Comparison of ENCODE assay signal across 22 cellular contexts in genomic region chr2:64847930-64848329, GRCh38.
DNase-seq lines count a peak whose midpoint lies in the region; ATAC-seq and TF ChIP-seq lines count a peak whose summit lies in the region.
"Had no signal": no experiment of that assay in that cellular context is flagged by ENCODE, and none has a peak within 500 bp of the region (broad histone marks: within the 10 kb centered on the region; RNA-seq: fewer than 3 reads in every experiment).

No MANE protein-coding gene starts in this region.

- dilution Hi-C loops in mammary epithelial cell (cut with HindIII; ENCODE audit: low sequenced_read_pairs) = loop anchor here (5.0 kb wide), 1 partner anchor 181 kb away; no protein-coding TSS in a partner anchor

- H3K23me2 ChIP-seq in H9 (ENCODE audit: insufficient read length, low read depth, low read length, poor library complexity, severe bottlenecking) = no peaks in the 10 kb centered on the region

- no peak overlapping the region for H3K4me2 ChIP-seq in H9 (ENCODE audit: insufficient read depth, insufficient read length, low read length)
- peak overlapping the region; percentile 71 for H3K4me2 ChIP-seq in mammary epithelial cell (ENCODE audit: insufficient read depth, low read depth, low read length)
- no peak overlapping the region for H3K4me2 ChIP-seq in mesendoderm (ENCODE audit: low read length)
- H3K4me2 ChIP-seq: KMS-11 had no signal

- H3K79me2 ChIP-seq in H9 (ENCODE audit: insufficient read depth, low read length) (no peaks in the 10 kb centered on the region), mammary epithelial cell (ENCODE audit: insufficient read depth, low read length) (no peaks in the 10 kb centered on the region), mesendoderm (ENCODE audit: control insufficient read depth, insufficient read depth, low read length) (no peaks in the 10 kb centered on the region)

- H3K9me3 ChIP-seq in H9 (ENCODE audit: control insufficient read depth, low read depth, low read length) (no peaks in the 10 kb centered on the region), mammary epithelial cell (replicated peaks; ENCODE audit: insufficient read depth, low read length) (no peaks in the 10 kb centered on the region)
- H3K9me3 ChIP-seq: HAP-1, Peyer's patch had no signal

- intact Hi-C loops in mammary epithelial cell (cut with micrococcal nuclease) = no loop called here

- H4K8ac ChIP-seq in H9 (replicated peaks; ENCODE audit: insufficient read length, low read depth, low read length) (no peak overlapping the region), mesendoderm (ENCODE audit: low read depth, low read length) (no peak overlapping the region)

- H2AFZ ChIP-seq in H9 (ENCODE audit: low read length) = no peak overlapping the region
- peak overlapping the region; percentile 91 for H2AFZ ChIP-seq in mammary epithelial cell (ENCODE audit: low read depth, low read length)

- H4K5ac ChIP-seq in H9 (ENCODE audit: insufficient read length, low read depth, low read length) (no peak overlapping the region), mesendoderm (ENCODE audit: low read length) (no peak overlapping the region)

- in situ Hi-C loops in mammary epithelial cell (cut with MboI; ENCODE audit: low sequenced_read_pairs in 2 of 2) = no loop called here
- in situ Hi-C loops in KBM-7 (cut with MboI; ENCODE audit: low pct_unique_long_range_greater_than_20kb, low sequenced_read_pairs) = no loop called here

- H3K56ac ChIP-seq in H9 (ENCODE audit: insufficient read length, low read depth, low read length) = no peak overlapping the region
- no peak overlapping the region for H3K56ac ChIP-seq in mesendoderm (ENCODE audit: low read length)

- H2AK5ac ChIP-seq in H9 (ENCODE audit: insufficient read length, low read length) (no peak overlapping the region), mesendoderm (ENCODE audit: low read length) (no peak overlapping the region)

- H3K14ac ChIP-seq in H9 (ENCODE audit: insufficient read depth, low read length) = no peak overlapping the region

- H3K27ac ChIP-seq in H9 (ENCODE audit: insufficient read length, low read depth, low read length) = no peak overlapping the region
- peak overlapping the region; percentile 23 for H3K27ac ChIP-seq in mammary epithelial cell (ENCODE audit: insufficient read depth, low read depth, low read length)
- H3K27ac ChIP-seq in mesendoderm (ENCODE audit: low read depth, low read length) = no peak overlapping the region
- H3K27ac ChIP-seq: C4-2B, KMS-11, Peyer's patch had no signal

- H2BK12ac ChIP-seq in H9 (ENCODE audit: insufficient read length, low read depth, low read length) = no peak overlapping the region

- H3K27me3 ChIP-seq in H9 (ENCODE audit: insufficient read depth, low read length) = no peaks in the 10 kb centered on the region
- H3K27me3 ChIP-seq in mammary epithelial cell (ENCODE audit: insufficient read depth, low read length) = no peaks in the 10 kb centered on the region
- no peaks in the 10 kb centered on the region for H3K27me3 ChIP-seq in mesendoderm (ENCODE audit: insufficient read depth, low read length, poor library complexity)
- H3K27me3 ChIP-seq: Peyer's patch had no signal

- H3K18ac ChIP-seq in H9 (ENCODE audit: insufficient read length, low read depth, low read length) (no peak overlapping the region), mesendoderm (ENCODE audit: low read length) (no peak overlapping the region)

- H3K4me3 ChIP-seq in mammary epithelial cell (replicated peaks in 1 of 3; ENCODE audit: insufficient read depth in 1 of 3, low read depth in 2 of 3, low read length in 3 of 3) (no peak overlapping the region), mesendoderm (ENCODE audit: low read length) (no peak overlapping the region)
- H3K4me3 ChIP-seq: HAP-1, Peyer's patch had no signal

- H2BK120ac ChIP-seq in H9 (ENCODE audit: low read depth, low read length, poor library complexity, severe bottlenecking) (no peak overlapping the region), mesendoderm (ENCODE audit: low read depth, low read length) (no peak overlapping the region)

- no peak overlapping the region; a peak in 1 of 7 replicates for H3K27ac Mint-ChIP-seq in H9

- no peak overlapping the region for H3T11ph ChIP-seq in H9 (ENCODE audit: low read length)

- H3K4ac ChIP-seq in H9 (ENCODE audit: low read depth, low read length) (no peak overlapping the region), mesendoderm (ENCODE audit: low read depth, low read length) (no peak overlapping the region)

- no peak overlapping the region for H3K9ac ChIP-seq in H9 (ENCODE audit: extremely low read depth, insufficient read length, low read length)
- H3K9ac ChIP-seq in mammary epithelial cell (ENCODE audit: insufficient read depth, low read length) = no peak overlapping the region
- no peak overlapping the region for H3K9ac ChIP-seq in mesendoderm (ENCODE audit: low read length)
- H3K9ac ChIP-seq: KMS-11 had no signal

- no peaks in the 10 kb centered on the region for H4K20me1 ChIP-seq in H9 (ENCODE audit: control insufficient read depth, insufficient read depth, insufficient read length)
- no peaks in the 10 kb centered on the region for H4K20me1 ChIP-seq in mammary epithelial cell (ENCODE audit: insufficient read depth, low read length)

- H3K4me3 Mint-ChIP-seq in H9 = no peak overlapping the region
- H3K4me3 Mint-ChIP-seq: CD8-positive, alpha-beta memory T cell had no signal

- DNase-seq in H9 (peak; percentile 48), mammary epithelial cell (no peak), mesendoderm (peak; percentile 60), KBM-7 (no peak), HT-29 (ENCODE audit: low spot score) (no peak)
- DNase-seq: ACHN; Calu3; CD8-positive, alpha-beta memory T cell; DMS153; GDM1; NCI-H1105; NCI-H1694; NCI-H2081; NCI-H2171; NCI-H345; NCI-H524; Peyer's patch had no signal

- H3K23ac ChIP-seq in H9 (ENCODE audit: insufficient read length, low read depth, low read length) = no peak overlapping the region
- H3K23ac ChIP-seq in mesendoderm (ENCODE audit: low read length) = no peak overlapping the region

- peaks cover 0 to 2% of the 10 kb centered on the region in 2 experiments; a peak in 1 of 5 replicates for H3K9me3 Mint-ChIP-seq in H9
- H3K9me3 Mint-ChIP-seq: CD8-positive, alpha-beta memory T cell had no signal

- WGBS in H9 (ENCODE audit: extremely low coverage, insufficient read length, low lambda C conversion rate) = no CpG with 5 or more reads among the region's 5 CpGs
- WGBS in mammary epithelial cell (ENCODE audit: low coverage, missing lambda C conversion rate) = 71% methylated on average over 2 of the region's 5 CpGs
- no CpG with 5 or more reads among the region's 5 CpGs for WGBS in mesendoderm (ENCODE audit: extremely low coverage, insufficient coverage, low lambda C conversion rate)

- no peaks in the 10 kb centered on the region for H3K36me3 ChIP-seq in mammary epithelial cell (ENCODE audit: insufficient read depth, low read length)
- H3K36me3 ChIP-seq in mesendoderm (ENCODE audit: control insufficient read depth, insufficient read depth, low read length) = no peaks in the 10 kb centered on the region
- H3K36me3 ChIP-seq: HAP-1, Peyer's patch had no signal

- no peak overlapping the region for H4K91ac ChIP-seq in H9 (ENCODE audit: insufficient read length, low read depth, low read length)

- H3K4me1 Mint-ChIP-seq in H9 = peaks cover 30 to 35% of the 10 kb centered on the region in 2 experiments
- H3K4me1 Mint-ChIP-seq: CD8-positive, alpha-beta memory T cell had no signal

- BruUV-seq in mammary epithelial cell (replicated peaks; lab: Mats Ljungman, UMichigan) = no TSS peak

- peaks cover 5% of the 10 kb centered on the region for H3K27me3 Mint-ChIP-seq in H9 (ENCODE audit: low read depth)

- H3K79me1 ChIP-seq in H9 (ENCODE audit: insufficient read depth, low read depth, low read length, poor library complexity, severe bottlenecking) (no peaks in the 10 kb centered on the region), mesendoderm (ENCODE audit: low read length) (no peaks in the 10 kb centered on the region)

- no peaks in the 10 kb centered on the region for H3K4me1 ChIP-seq in H9 (ENCODE audit: insufficient read depth, low read length)
- peaks cover 33% of the 10 kb centered on the region for H3K4me1 ChIP-seq in mammary epithelial cell (ENCODE audit: insufficient read depth, low read length)
- H3K4me1 ChIP-seq in mesendoderm (ENCODE audit: control insufficient read depth, low read depth, low read length) = no peaks in the 10 kb centered on the region
- H3K4me1 ChIP-seq: HAP-1, Peyer's patch had no signal

- no peak for TF ChIP-seq CTCF in H9 (conservative IDR thresholded peaks at IDR 0.05)
- TF ChIP-seq CTCF in mammary epithelial cell (conservative IDR thresholded peaks at IDR 0.05 in 1 of 2, IDR thresholded peaks at IDR 0.05 in 1 of 2; ENCODE audit: extremely low read depth in 1 of 2, insufficient read depth in 1 of 2, low read depth in 1 of 2, low read length in 2 of 2) = no peak

- no peaks in the 10 kb centered on the region for H3K36me3 Mint-ChIP-seq in H9 (ENCODE audit: insufficient read depth in 1 of 3, low read depth in 3 of 3)

- H2BK15ac ChIP-seq in H9 (ENCODE audit: low read depth, low read length) (no peak overlapping the region), mesendoderm (replicated peaks; ENCODE audit: low read depth) (no peak overlapping the region)

- ATAC-seq in GM21825 (IDR thresholded peaks at IDR 0.05; ENCODE audit: unreplicated experiment) = no peak
- ATAC-seq in GM18498 (IDR thresholded peaks at IDR 0.05; ENCODE audit: unreplicated experiment) = no peak

- CTCF ChIA-PET in mammary epithelial cell (lab: Charles Lee; ENCODE audit: low non-redundant PET) = no interaction called here

- no peak overlapping the region for H2BK5ac ChIP-seq in H9 (ENCODE audit: insufficient read length, low read length)
- no peak overlapping the region for H2BK5ac ChIP-seq in mesendoderm (ENCODE audit: low read length)

- H2BK20ac ChIP-seq in H9 (ENCODE audit: low read depth, low read length, poor library complexity, severe bottlenecking) = no peak overlapping the region

Comparison
In these comparisons a context has a peak if more than half of its experiments do, and no peak if none do; other contexts are left out.
1. DNase-seq: peak in H9 (single experiment) and mesendoderm (single experiment); none in mammary epithelial cell (single experiment), KBM-7 (single experiment) and HT-29 (single experiment).